ENCODE assay signal across 8 cellular contexts in the genomic region with DNA sequence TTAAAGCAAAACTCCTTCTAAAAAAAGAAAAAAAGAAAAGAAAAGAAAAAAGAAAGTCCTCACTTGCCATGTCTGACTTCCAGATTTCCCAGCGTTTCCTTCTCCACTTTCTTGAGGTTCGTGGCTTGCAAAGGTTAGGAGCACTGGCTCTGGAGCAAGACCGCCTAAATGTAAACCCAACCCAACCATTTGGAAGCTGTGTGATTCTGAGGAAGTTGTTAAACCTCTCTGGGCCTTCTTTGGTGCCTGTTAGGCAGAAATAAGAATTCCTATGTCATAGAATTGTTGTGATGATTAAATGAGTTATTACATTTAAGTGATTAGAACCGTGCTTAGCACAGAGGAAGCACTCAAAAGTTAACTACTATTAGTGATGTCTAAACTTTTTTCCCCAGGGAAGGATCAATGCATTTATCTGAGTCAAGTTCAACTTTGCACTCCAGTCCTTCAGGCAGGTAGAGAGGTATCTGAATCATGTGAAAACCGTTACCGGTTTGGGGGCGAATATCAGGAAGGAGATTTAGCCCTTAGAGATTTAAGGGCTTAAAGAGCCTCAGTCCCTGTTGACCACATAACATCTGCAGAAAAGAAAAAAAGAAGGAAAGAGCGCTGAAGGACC.
DNase-seq lines count a peak whose midpoint lies in the region; ATAC-seq and TF ChIP-seq lines count a peak whose summit lies in the region.

No MANE protein-coding gene starts in this region.

- H3K36me3 ChIP-seq in ovary (no peaks in the 10 kb centered on the region), mucosa of descending colon (ENCODE audit: low read depth) (no peaks in the 10 kb centered on the region)

- peaks cover 7% of the 10 kb centered on the region for H3K27me3 Mint-ChIP-seq in HFFc6 (ENCODE audit: insufficient read depth)

- H3K9me3 ChIP-seq in ovary: no peaks in the 10 kb centered on the region
- no peaks in the 10 kb centered on the region for H3K9me3 ChIP-seq in mucosa of descending colon

- WGBS in ovary, 3 donors: 47 to 63% (median 49%) methylated on average over 8 of the region's 8 CpGs

- H3K4me1 ChIP-seq in ovary (ENCODE audit: insufficient read depth) (peaks cover 1% of the 10 kb centered on the region), mucosa of descending colon (ENCODE audit: low read depth) (peaks cover 7% of the 10 kb centered on the region)

- ATAC-seq in mucosa of descending colon: no peak

- H3K27ac Mint-ChIP-seq in HFFc6: no peak overlapping the region

- TF ChIP-seq POLR2A in ovary (IDR thresholded peaks at IDR 0.05): no peak

- no peak for DNase-seq in HFFc6
- DNase-seq in choroid plexus epithelial cell (ENCODE audit: low read depth): no peak
- DNase-seq in ovary: no peak
- DNase-seq in NCI-H748 (lab: John Stamatoyannopoulos, UW; ENCODE audit: unreplicated experiment): no peak
- no peak for DNase-seq in mucosa of descending colon
- DNase-seq in NCI-H1092 treated with DMSO at 0.1 percent for 48 hours (lab: John Stamatoyannopoulos, UW): no peak
- no peak for DNase-seq in foreskin melanocyte

- H3K4me3 ChIP-seq in GM08714 (ENCODE audit: low read length): peak overlapping the region; percentile 12; the same call in 1 of the 2 replicates
- peak overlapping the region; percentile 41 for H3K4me3 ChIP-seq in choroid plexus epithelial cell (ENCODE audit: low read depth, low read length)
- peak overlapping the region; percentile 35 for H3K4me3 ChIP-seq in ovary
- H3K4me3 ChIP-seq in mucosa of descending colon: no peak overlapping the region

- no peaks in the 10 kb centered on the region for H3K27me3 ChIP-seq in ovary

- no peaks in the 10 kb centered on the region for H3K36me3 Mint-ChIP-seq in HFFc6 (ENCODE audit: low read depth)

- TF ChIP-seq CTCF in HFFc6 (IDR thresholded peaks at IDR 0.05) (no peak), choroid plexus epithelial cell (conservative IDR thresholded peaks at IDR 0.05; ENCODE audit: low read depth, low read length) (no peak), ovary (IDR thresholded peaks at IDR 0.05) (no peak), mucosa of descending colon (IDR thresholded peaks at IDR 0.05) (no peak)

- peak overlapping the region in 1 of 2 donors; percentile 48 for H3K27ac ChIP-seq in ovary

- TF ChIP-seq EP300 in ovary (IDR thresholded peaks at IDR 0.05): no peak

- no peaks in the 10 kb centered on the region for H3K9me3 Mint-ChIP-seq in HFFc6

- H3K4me1 Mint-ChIP-seq in HFFc6 (ENCODE audit: low read depth): peaks cover 12% of the 10 kb centered on the region

- peak overlapping the region; percentile 53 for H3K4me3 Mint-ChIP-seq in HFFc6

- intact Hi-C loops in ovary (cut with DNase I): no loop called here
- intact Hi-C loops in mucosa of descending colon (cut with DNase I, micrococcal nuclease): no loop called here
